8 cellular contexts compared by ENCODE assay signal in genomic region chr13:99258210-99258860, GRCh38. TPM values are rescaled to one million over a fixed set of nuclear protein-coding genes. Genes with fewer than 3 reads are reported as not detected.
A peak's percentile ranks its signal among the peaks of the same experiment; 100 is the strongest.
DNase-seq lines count a peak whose midpoint lies in the region; ATAC-seq, FAIRE-seq and TF ChIP-seq lines count a peak whose summit lies in the region.

Gene GPR18 (minus strand): TSS chr13:99258379. CDS start chr13:99255872, 2,507 bp downstream.

- no peaks in the 10 kb centered on the region for H3K9me3 ChIP-seq in HEK293 (ENCODE audit: control insufficient read depth, insufficient read depth, low read depth, low read length)

- CTCF ChIA-PET in HEK293 (lab: Yijun Ruan, JAX): interaction anchor here (0.6 to 1.4 kb wide), 3 partner anchors 12 to 82 kb away, joined by 3 to 6 read pairs (median 3); no protein-coding TSS in a partner anchor

- POLR2A ChIA-PET in HEK293 (lab: Yijun Ruan, JAX): no interaction called here

- FAIRE-seq in D721Med (lab: Jason Lieb, UNC) (no peak), urothelium cell line (lab: Jason Lieb, UNC) (no peak)

- H3K4me1 ChIP-seq in HEK293 (ENCODE audit: control insufficient read depth, insufficient read depth, low read length): no peaks in the 10 kb centered on the region

- peak; percentile 96 for ATAC-seq in GM18520 (IDR thresholded peaks at IDR 0.05; ENCODE audit: unreplicated experiment)

- H3K27ac ChIP-seq in HEK293 (ENCODE audit: extremely low read depth, low read depth, low read length): no peak within 1 kb of the TSS

- H3K4me3 ChIP-seq in HEK293 (ENCODE audit: low read depth, low read length): no peak within 1 kb of the TSS

- TF ChIP-seq CTCF in HEK293 (tag by site-specific recombination; IDR thresholded peaks at IDR 0.05) (no peak), D721Med (IDR thresholded peaks at IDR 0.05; ENCODE audit: insufficient read depth, missing control alignments) (no peak)

- DNase-seq in MV-4-11 (lab: John Stamatoyannopoulos, UW) (peak; percentile 50), germinal center (ENCODE audit: low spot score) (peak; percentile 51), NCI-H2227 (lab: John Stamatoyannopoulos, UW; ENCODE audit: unreplicated experiment) (no peak), mucosa of gallbladder (ENCODE audit: low spot score) (no peak), D721Med (ENCODE audit: insufficient read length, low spot score) (no peak), urothelium cell line (ENCODE audit: low spot score) (no peak)

- peaks cover 0 to 11% of the 10 kb centered on the region in 2 experiments; a peak in 1 of 3 replicates for H3K36me3 ChIP-seq in HEK293 (ENCODE audit: control insufficient read depth in 2 of 2, insufficient read depth in 1 of 2, low read length in 2 of 2)

TF ChIP-seq in HEK293, 187 proteins besides CTCF, POLR2A, EP300 and RAD21:
- TF ChIP-seq ZNF785 (tag by site-specific recombination; IDR thresholded peaks at IDR 0.05) (no peak), ZBTB21 (tag by site-specific recombination; IDR thresholded peaks at IDR 0.05) (no peak), KLF7 (tag by site-specific recombination; IDR thresholded peaks at IDR 0.05; ENCODE audit: borderline replicate concordance) (no peak), HIC1 (tag by site-specific recombination; IDR thresholded peaks at IDR 0.05) (no peak), SP2 (tag by site-specific recombination; IDR thresholded peaks at IDR 0.05) (no peak), SP7 (tag by site-specific recombination; IDR thresholded peaks at IDR 0.05) (0 out of 2 replicates have a peak, but pooled peaks have one; percentile 33), ZNF155 (tag by site-specific recombination; IDR thresholded peaks at IDR 0.05) (no peak), ZNF629 (tag by site-specific recombination; IDR thresholded peaks at IDR 0.05) (no peak)

RNA-seq across cellular contexts. Expression of gene GPR18, which starts in this region (rescaled TPM):
- 0.37 TPM for total RNA-seq in mucosa of gallbladder

Comparison
In these comparisons a context has a peak if more than half of its experiments do, and no peak if none do; other contexts are left out.
1. DNase-seq: peak in MV-4-11 (single experiment) and germinal center (single experiment); none in NCI-H2227 (single experiment), mucosa of gallbladder (single experiment), D721Med (single experiment) and urothelium cell line (single experiment).